Comparison of ENCODE assay signal across 11 cellular contexts in genomic region chr2:128105072-128105471, GRCh38.
"Had no signal": no experiment of that assay in that cellular context is flagged by ENCODE, and none has a peak within 500 bp of the region (broad histone marks: within the 10 kb centered on the region; RNA-seq: fewer than 3 reads in every experiment).

No MANE protein-coding gene starts in this region.

- H3K4me3 Mint-ChIP-seq: GM23338, H9, HFFc6 had no signal

- H3K9me3 Mint-ChIP-seq: GM23338, H9, HFFc6 had no signal

- H3K4me3 ChIP-seq: GM23248, GM23338, HAP-1 had no signal

- H3K4me1 ChIP-seq: HAP-1 had no signal

- H3K27ac ChIP-seq: GM23248 had no signal

- H2AFZ ChIP-seq: GM23248, GM23338 had no signal

- H3K4me1 Mint-ChIP-seq: H9 had no signal

- ATAC-seq: GM23338, HCT116 had no signal

- H3K27ac Mint-ChIP-seq: GM23338, H9, HFFc6 had no signal

- H3K9ac ChIP-seq: GM23248 had no signal

- H3K4me2 ChIP-seq: GM23338 had no signal

- FAIRE-seq: H1, H54 had no signal

- DNase-seq: GM23248, GOT3, H7, H9, HCEC 1CT, HFFc6 had no signal

- H3K9me3 ChIP-seq: HAP-1 had no signal
